ENCODE assay signal across 8 cellular contexts in the genomic region with DNA sequence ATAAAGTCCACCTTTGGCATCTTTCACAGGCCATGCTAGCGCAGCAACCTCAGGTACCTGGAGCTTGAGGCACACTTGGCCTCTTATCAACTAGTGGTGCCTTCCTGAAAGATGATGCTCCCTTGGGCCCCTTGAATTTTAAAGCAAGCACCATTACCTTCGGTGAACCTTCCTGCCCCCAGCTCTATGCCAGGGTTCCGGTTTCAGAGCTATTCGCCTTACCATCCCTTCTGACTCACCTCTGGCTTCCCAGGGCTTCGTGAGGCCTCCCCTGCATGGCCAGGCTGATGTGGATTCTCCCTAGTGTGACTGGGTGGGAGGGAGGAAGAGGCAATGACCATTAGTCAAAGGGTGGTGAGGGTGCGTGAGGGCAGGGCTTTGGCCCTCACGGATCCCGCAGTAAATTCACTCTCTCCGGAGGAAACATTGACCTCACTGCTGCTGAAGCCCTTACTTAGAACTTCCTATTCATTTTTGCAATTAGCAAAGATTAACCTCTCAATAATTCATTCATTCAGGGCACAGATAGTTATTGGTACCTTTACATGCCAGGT. TPM values are rescaled to one million over a fixed set of nuclear protein-coding genes. Genes with fewer than 3 reads are reported as not detected.
DNase-seq lines count a peak whose midpoint lies in the region; ATAC-seq and TF ChIP-seq lines count a peak whose summit lies in the region.

No MANE protein-coding gene starts in this region.

- TF ChIP-seq POLR2A in HCT116 (IDR thresholded peaks at IDR 0.05; ENCODE audit: borderline replicate concordance, extremely low read depth, insufficient read depth, insufficient read length), result no peak

- RAD21 ChIA-PET in HCT116 (lab: Charles Lee; ENCODE audit: low non-redundant PET in 1 of 2, low total read pairs in 2 of 2, uncharacterized antibody in 2 of 2, unreplicated experiment in 2 of 2), result no interaction called here

- H3K9me2 ChIP-seq in HCT116 (ENCODE audit: insufficient read depth), result no peaks in the 10 kb centered on the region

- peak overlapping the region; percentile 85 for H3K27ac ChIP-seq in HCT116 (ENCODE audit: low read depth, low read length)

- no peaks in the 10 kb centered on the region for H4K20me1 ChIP-seq in HCT116 (ENCODE audit: insufficient read depth)

- H3K9me3 Mint-ChIP-seq in activated CD4-positive, alpha-beta memory T cell treated with anti-CD3 and anti-CD28 coated beads for 36 hours, result no peaks in the 10 kb centered on the region
- no peaks in the 10 kb centered on the region for H3K9me3 Mint-ChIP-seq in stimulated activated naive B cell treated with anti-CD40 and anti-IgM and Interleukin-4, amounts not matched to agents 10 μg/mL and 1 μg/mL and 100 μg/mL, for 72 hours

- H3K27me3 Mint-ChIP-seq in activated CD4-positive, alpha-beta memory T cell treated with anti-CD3 and anti-CD28 coated beads for 36 hours, result no peaks in the 10 kb centered on the region
- no peaks in the 10 kb centered on the region for H3K27me3 Mint-ChIP-seq in stimulated activated naive B cell treated with anti-CD40 and anti-IgM and Interleukin-4, amounts not matched to agents 10 μg/mL and 1 μg/mL and 100 μg/mL, for 72 hours
- no peaks in the 10 kb centered on the region for H3K27me3 Mint-ChIP-seq in T-helper 17 cell

- H3K9me3 ChIP-seq in HCT116 (ENCODE audit: control insufficient read depth in 1 of 2, insufficient read depth in 1 of 2, low read depth in 1 of 2, low read length in 2 of 2), result no peaks in the 10 kb centered on the region
- H3K9me3 ChIP-seq in T-helper 17 cell (ENCODE audit: control insufficient read depth, low read length, poor library complexity, severe bottlenecking), result no peaks in the 10 kb centered on the region

- no peak for TF ChIP-seq RAD21 in HCT116 (IDR thresholded peaks at IDR 0.05; ENCODE audit: low read depth)

- intact Hi-C loops in HCT116 (cut with micrococcal nuclease), result no loop called here
- intact Hi-C loops in activated CD4-positive, alpha-beta memory T cell treated with anti-CD3 and anti-CD28 coated beads for 36 hours (cut with micrococcal nuclease), result no loop called here

- peaks cover 37 to 66% of the 10 kb centered on the region in 2 experiments for H3K4me1 ChIP-seq in HCT116 (ENCODE audit: control insufficient read depth in 1 of 2, insufficient read depth in 2 of 2, low read length in 2 of 2)

- no peaks in the 10 kb centered on the region for H3K36me3 ChIP-seq in HCT116 (ENCODE audit: control insufficient read depth in 1 of 2, insufficient read depth in 2 of 2, low read length in 2 of 2)

- TF ChIP-seq CTCF in HCT116 (IDR thresholded peaks at IDR 0.05 in 2 of 3, conservative IDR thresholded peaks at IDR 0.05 in 1 of 3; ENCODE audit: borderline replicate concordance in 1 of 3, insufficient read depth in 1 of 3, low read depth in 2 of 3, low read length in 2 of 3), result no peak
- no peak for TF ChIP-seq CTCF in fibroblast of the aortic adventitia (IDR thresholded peaks at IDR 0.05; ENCODE audit: insufficient read depth, low read length)

- H3K36me3 Mint-ChIP-seq in activated CD4-positive, alpha-beta memory T cell treated with anti-CD3 and anti-CD28 coated beads for 36 hours, result no peaks in the 10 kb centered on the region
- H3K36me3 Mint-ChIP-seq in stimulated activated naive B cell treated with anti-CD40 and anti-IgM and Interleukin-4, amounts not matched to agents 10 μg/mL and 1 μg/mL and 100 μg/mL, for 72 hours, result no peaks in the 10 kb centered on the region
- no peaks in the 10 kb centered on the region for H3K36me3 Mint-ChIP-seq in T-helper 17 cell (ENCODE audit: low read depth)

- no peak overlapping the region for H3K4me3 Mint-ChIP-seq in activated CD4-positive, alpha-beta memory T cell treated with anti-CD3 and anti-CD28 coated beads for 36 hours
- no peak overlapping the region for H3K4me3 Mint-ChIP-seq in stimulated activated naive B cell treated with anti-CD40 and anti-IgM and Interleukin-4, amounts not matched to agents 10 μg/mL and 1 μg/mL and 100 μg/mL, for 72 hours
- no peak overlapping the region for H3K4me3 Mint-ChIP-seq in T-helper 17 cell

- H3K27me3 ChIP-seq in HCT116 (ENCODE audit: insufficient read depth, low read length), result no peaks in the 10 kb centered on the region

- DNase-seq in HCT116 (ENCODE audit: low read depth, low spot score) (peak; percentile 86), fibroblast of the aortic adventitia (ENCODE audit: low read depth) (peak; percentile 60), NCI-H187 treated with DMSO at 0.1 percent for 48 hours (lab: John Stamatoyannopoulos, UW) (no peak), T-helper 17 cell (no peak), GM19240 (ENCODE audit: insufficient read length, low spot score) (no peak), NCI-H1417 treated with DMSO at 0.1 percent for 48 hours (lab: John Stamatoyannopoulos, UW) (no peak)
- DNase-seq in activated CD4-positive, alpha-beta memory T cell treated with anti-CD3 and anti-CD28 coated beads for 36 hours, result peak; percentile 9
- DNase-seq in stimulated activated naive B cell treated with anti-CD40 and anti-IgM and Interleukin-4, amounts not matched to agents 10 μg/mL and 1 μg/mL and 100 μg/mL, for 72 hours, result no peak

- TSS peak; percentile 87 for BruUV-seq in HCT116 (replicated peaks; lab: Mats Ljungman, UMichigan)

- no peak overlapping the region for H3K27ac Mint-ChIP-seq in activated CD4-positive, alpha-beta memory T cell treated with anti-CD3 and anti-CD28 coated beads for 36 hours
- H3K27ac Mint-ChIP-seq in stimulated activated naive B cell treated with anti-CD40 and anti-IgM and Interleukin-4, amounts not matched to agents 10 μg/mL and 1 μg/mL and 100 μg/mL, for 72 hours, result peak overlapping the region; percentile 93
- H3K27ac Mint-ChIP-seq in T-helper 17 cell, result no peak overlapping the region

- H3K9ac ChIP-seq in HCT116 (ENCODE audit: low read length), result peak overlapping the region; percentile 83

- peak overlapping the region; percentile 75 for H3K4me2 ChIP-seq in HCT116 (ENCODE audit: low read length)

- POLR2A ChIA-PET in HCT116 (lab: Charles Lee), result interaction anchor here (1.1 to 3.6 kb wide), 8 partner anchors 9 to 284 kb away, joined by 5 to 27 read pairs (median 12); partner anchors contain the start of gene BHLHE40
- POLR2A ChIA-PET in activated CD4-positive, alpha-beta memory T cell treated with anti-CD3 and anti-CD28 coated beads for 36 hours (lab: Charles Lee), result interaction anchor here (1.1 to 2.5 kb wide), 5 partner anchors 10 to 261 kb away, joined by 3 to 16 read pairs (median 6); partner anchors contain the start of gene BHLHE40

- H3K4me3 ChIP-seq in HCT116 (replicated peaks in 1 of 2; ENCODE audit: low read depth in 1 of 2, low read length in 2 of 2) (peak overlapping the region in 1 of 2 experiments; percentile 14; a peak in 1 of 4 replicates), fibroblast of the aortic adventitia (ENCODE audit: low read depth, low read length) (no peak overlapping the region)

- CTCF ChIA-PET in HCT116 (lab: Charles Lee), result interaction anchor here (0.9 to 1.6 kb wide), 4 partner anchors 10 to 19 kb away, joined by 3 to 9 read pairs (median 3); partner anchors contain the start of gene BHLHE40
- CTCF ChIA-PET in activated CD4-positive, alpha-beta memory T cell treated with anti-CD3 and anti-CD28 coated beads for 36 hours (lab: Charles Lee), result no interaction called here

- ATAC-seq in HCT116 (peak; percentile 68), T-helper 17 cell (no peak)
- ATAC-seq in stimulated activated naive B cell treated with anti-CD40 and anti-IgM and Interleukin-4, amounts not matched to agents 10 μg/mL and 1 μg/mL and 100 μg/mL, for 72 hours (replicated peaks), result peak in 1 of 2 donors; percentile 3

- H3K4me1 Mint-ChIP-seq in activated CD4-positive, alpha-beta memory T cell treated with anti-CD3 and anti-CD28 coated beads for 36 hours (ENCODE audit: low read depth), result peaks cover 25% of the 10 kb centered on the region
- peaks cover 34 to 45% of the 10 kb centered on the region in 2 donors for H3K4me1 Mint-ChIP-seq in stimulated activated naive B cell treated with anti-CD40 and anti-IgM and Interleukin-4, amounts not matched to agents 10 μg/mL and 1 μg/mL and 100 μg/mL, for 72 hours
- peaks cover 17% of the 10 kb centered on the region for H3K4me1 Mint-ChIP-seq in T-helper 17 cell

- H2AFZ ChIP-seq in HCT116 (ENCODE audit: low read depth, low read length, poor library complexity, severe bottlenecking), result no peak overlapping the region

- no peaks in the 10 kb centered on the region for H3K79me2 ChIP-seq in HCT116 (ENCODE audit: insufficient read depth, low read length)

TF ChIP-seq in HCT116, 20 proteins besides CTCF, POLR2A, EP300 and RAD21:
- TF ChIP-seq POLR2AphosphoS5 (IDR thresholded peaks at IDR 0.05; ENCODE audit: low read depth, low read length) (peak; percentile 33), ELF1 (IDR thresholded peaks at IDR 0.05; ENCODE audit: borderline replicate concordance, low read depth) (no peak), ZFX (IDR thresholded peaks at IDR 0.05) (peak; percentile 18; the same call in 1 of the 2 replicates)
- TF ChIP-seq, protein P1, sequence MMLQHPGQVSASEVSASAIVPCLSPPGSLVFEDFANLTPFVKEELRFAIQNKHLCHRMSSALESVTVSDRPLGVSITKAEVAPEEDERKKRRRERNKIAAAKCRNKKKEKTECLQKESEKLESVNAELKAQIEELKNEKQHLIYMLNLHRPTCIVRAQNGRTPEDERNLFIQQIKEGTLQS (IDR thresholded peaks at IDR 0.05), result no peak

RNA-seq across cellular contexts. Expression of gene BHLHE40, which starts 16.3 kb away (rescaled TPM):
- 81.6 TPM for total RNA-seq in HCT116 (2021; ENCODE audit: unreplicated experiment)
- polyA plus RNA-seq in HCT116 (2012), result 129 and 166 TPM in 2 replicates
- 100 to 1,000 TPM; 188 to 195 TPM for total RNA-seq in activated CD4-positive, alpha-beta memory T cell treated with anti-CD3 and anti-CD28 coated beads for 36 hours
- total RNA-seq in fibroblast of the aortic adventitia (ENCODE audit: low replicate concordance), result 22.9 and 36.1 TPM in 2 replicates
- total RNA-seq in T-helper 17 cell, result 100 to 1,000 TPM; 295 to 329 TPM

Comparison
In these comparisons a context has a peak if more than half of its experiments do, and no peak if none do; other contexts are left out.
1. DNase-seq: peak in HCT116 (single experiment), activated CD4-positive, alpha-beta memory T cell treated with anti-CD3 and anti-CD28 coated beads for 36 hours (single experiment) and fibroblast of the aortic adventitia (single experiment); none in stimulated activated naive B cell treated with anti-CD40 and anti-IgM and Interleukin-4, amounts not matched to agents 10 μg/mL and 1 μg/mL and 100 μg/mL, for 72 hours (single experiment), NCI-H187 treated with DMSO at 0.1 percent for 48 hours (single experiment), T-helper 17 cell (0 of 3), GM19240 (single experiment) and NCI-H1417 treated with DMSO at 0.1 percent for 48 hours (single experiment).